Comparison of ENCODE assay signal across 8 cellular contexts in the genomic region with DNA sequence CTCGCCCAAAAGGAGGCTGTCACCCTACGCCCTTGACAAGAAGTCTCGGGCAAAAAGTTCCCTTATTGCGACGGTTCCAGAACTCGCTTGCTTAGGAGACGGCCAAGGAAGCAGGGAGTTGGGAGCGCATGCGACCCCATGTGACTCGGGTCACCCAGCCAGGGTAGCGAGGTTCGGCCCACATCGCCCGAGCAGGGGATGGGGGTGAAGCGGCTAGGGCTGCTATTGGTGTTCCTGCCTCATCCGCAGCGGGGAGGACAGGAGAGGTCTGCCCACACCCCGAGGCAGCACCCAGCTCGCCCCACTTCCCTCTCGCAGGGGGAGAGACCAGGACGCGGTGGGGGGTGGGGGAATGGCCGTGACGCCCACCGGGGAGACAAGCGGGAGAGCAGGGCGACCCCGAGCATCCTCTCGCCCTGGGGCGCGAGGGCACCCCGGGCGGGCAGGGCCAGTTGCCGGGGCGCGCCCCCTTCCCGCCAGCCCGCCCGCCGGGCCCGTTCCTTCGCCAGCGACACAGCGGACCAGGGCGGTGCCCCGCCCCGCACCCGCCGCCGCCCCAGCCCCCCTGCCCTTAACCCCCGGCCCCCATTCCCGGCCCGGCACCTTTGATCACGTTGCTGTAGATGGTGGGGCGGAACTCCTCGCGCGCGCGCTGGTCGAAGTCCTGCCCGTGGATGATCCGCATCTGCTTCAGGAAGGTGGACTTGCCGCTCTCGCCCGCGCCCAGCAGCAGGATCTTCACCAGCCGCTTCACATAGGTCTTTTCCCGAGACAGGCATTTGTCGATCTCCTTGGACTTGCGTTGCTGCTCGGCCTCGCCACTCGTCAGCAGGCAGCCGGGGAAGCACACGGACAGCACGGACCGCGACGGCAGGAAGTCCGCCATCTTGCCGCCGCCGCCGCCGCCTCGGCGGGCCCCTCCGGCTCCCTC. TPM values are rescaled to one million over a fixed set of nuclear protein-coding genes. Genes with fewer than 3 reads are reported as not detected.
A peak's percentile ranks its signal among the peaks of the same experiment; 100 is the strongest.
DNase-seq lines count a peak whose midpoint lies in the region; ATAC-seq and TF ChIP-seq lines count a peak whose summit lies in the region.

No MANE protein-coding gene starts in this region.

- H3K4me3 ChIP-seq in SU-DHL-6 (ENCODE audit: insufficient read depth, low read length, poor library complexity, severe bottlenecking): peak overlapping the region; percentile 94
- H3K4me3 ChIP-seq in psoas muscle: peak overlapping the region; percentile 92

- no peaks in the 10 kb centered on the region for H3K27me3 ChIP-seq in SU-DHL-6 (ENCODE audit: low read length)
- H3K27me3 ChIP-seq in psoas muscle (ENCODE audit: insufficient read depth in 3 of 3, low read length in 2 of 3): no peaks in the 10 kb centered on the region

- H3K36me3 ChIP-seq in SU-DHL-6 (ENCODE audit: low read length) (peaks cover 41% of the 10 kb centered on the region), psoas muscle (ENCODE audit: insufficient read depth in 1 of 2, low read depth in 1 of 2) (peaks cover 4 to 28% of the 10 kb centered on the region in 2 donors)

- no peak for TF ChIP-seq CTCF in SU-DHL-6 (IDR thresholded peaks at IDR 0.05; ENCODE audit: insufficient read depth, low read length, poor library complexity, severe bottlenecking)
- TF ChIP-seq CTCF in psoas muscle (IDR thresholded peaks at IDR 0.05): no peak

- 0 to 1% (median 0%) methylated on average over 54 to 89 of the region's 89 CpGs for WGBS in psoas muscle, 3 donors

- H3K9me2 ChIP-seq in SU-DHL-6 (replicated peaks; ENCODE audit: insufficient read depth, low read length): no peaks in the 10 kb centered on the region

- H3K27ac ChIP-seq in SU-DHL-6 (ENCODE audit: low read depth, low read length) (peak overlapping the region; percentile 92), angular gyrus (ENCODE audit: low read depth, low read length) (peak overlapping the region; percentile 96), psoas muscle (peak overlapping the region; percentile 99)

- H3K79me2 ChIP-seq in SU-DHL-6 (ENCODE audit: insufficient read depth, low read length): peaks cover 55% of the 10 kb centered on the region

- DNase-seq in AG20443 (ENCODE audit: low spot score) (peak; percentile 67), hepatic stellate cell (ENCODE audit: low spot score) (peak; percentile 46), psoas muscle (peak; percentile 72 to 87), NCI-H774 (lab: John Stamatoyannopoulos, UW) (no peak)

- ATAC-seq in GM18870 (IDR thresholded peaks at IDR 0.05; ENCODE audit: unreplicated experiment) (peak; percentile 38), HG03196 (IDR thresholded peaks at IDR 0.05; ENCODE audit: unreplicated experiment) (peak; percentile 40), psoas muscle (peak; percentile 45 to 67 (median 53))

- H2AFZ ChIP-seq in SU-DHL-6 (ENCODE audit: low read depth, low read length, severe bottlenecking): no peak overlapping the region

- peaks cover 7% of the 10 kb centered on the region for H4K20me1 ChIP-seq in SU-DHL-6 (ENCODE audit: low read depth, low read length)

- intact Hi-C loops in psoas muscle (cut with DNase I): loop anchor here (2.0 to 5.0 kb wide), 4 partner anchors 46 to 94 kb away; no protein-coding TSS in a partner anchor

- H3K9me3 ChIP-seq in SU-DHL-6 (ENCODE audit: insufficient read depth, low read length) (no peaks in the 10 kb centered on the region), psoas muscle (no peaks in the 10 kb centered on the region)

- H3K4me2 ChIP-seq in SU-DHL-6 (ENCODE audit: low read depth, low read length, poor library complexity, severe bottlenecking): peak overlapping the region; percentile 92

- H3F3A ChIP-seq in SU-DHL-6 (ENCODE audit: insufficient read depth): peaks cover 42% of the 10 kb centered on the region

- H3K4me1 ChIP-seq in psoas muscle: peaks cover 34% of the 10 kb centered on the region

- peak overlapping the region; percentile 94 for H3K9ac ChIP-seq in SU-DHL-6 (ENCODE audit: low read length)

RNA-seq across cellular contexts. Expression of a gene that starts 0.6 kb away (rescaled TPM):
- total RNA-seq in psoas muscle: 10 to 100 TPM; 34.2 to 85.5 (median 50.4) TPM
- 10 to 100 TPM; 32.7 to 67.2 (median 38.1) TPM for polyA plus RNA-seq in psoas muscle
